ENCODE assay signal across 18 cellular contexts in genomic region chr9:108033976-108034964, GRCh38.
A peak's percentile ranks its signal among the peaks of the same experiment; 100 is the strongest.
DNase-seq lines count a peak whose midpoint lies in the region; ATAC-seq and TF ChIP-seq lines count a peak whose summit lies in the region.
"Had no signal": no experiment of that assay in that cellular context is flagged by ENCODE, and none has a peak within 500 bp of the region (broad histone marks: within the 10 kb centered on the region; RNA-seq: fewer than 3 reads in every experiment).

No MANE protein-coding gene starts in this region.

- TF ChIP-seq POLR2A in transverse colon (IDR thresholded peaks at IDR 0.05) = no peak

- H3K27me3 ChIP-seq in RWPE2 (ENCODE audit: insufficient read depth, poor library complexity, severe bottlenecking) (no peaks in the 10 kb centered on the region), transverse colon (no peaks in the 10 kb centered on the region)
- H3K27me3 ChIP-seq: BE2C, pancreas had no signal

- H3K27ac ChIP-seq in RWPE2 (ENCODE audit: poor library complexity, severe bottlenecking) (no peak overlapping the region), transverse colon (peak overlapping the region in 1 of 4 donors; percentile 12)
- H3K27ac ChIP-seq: dorsolateral prefrontal cortex, pancreas had no signal

- 74 to 75% methylated on average over 2 to 5 of the region's 5 CpGs for WGBS in transverse colon (ENCODE audit: low coverage in 1 of 2), 2 donors

- peak; percentile 66 for DNase-seq in AG09319 (ENCODE audit: extremely low read depth, low read depth)
- no peak for DNase-seq in RWPE2 (ENCODE audit: low spot score)
- DNase-seq in foreskin fibroblast = peak; percentile 85 to 93
- peak in 29 of 56 donors; percentile 1 to 70 (median 23) for DNase-seq in nucleus accumbens (lab: John Stamatoyannopoulos, UW)
- DNase-seq in transverse colon = no peak
- DNase-seq in T-helper 2 cell = no peak
- no peak for DNase-seq in DMS 273 treated with DMSO at 0.1 percent for 48 hours (lab: John Stamatoyannopoulos, UW)
- DNase-seq: activated CD4-positive, alpha-beta T cell treated with anti-CD3 and anti-CD28 coated beads for 1 hour; activated T-cell treated with anti-CD3 and anti-CD28 coated beads, Interleukin-2, amount 50 U/mL, for 24 hours; BE2C; DND-41; glutamatergic neuron; MV-4-11; NCI-H2171 treated with DMSO at 0.1 percent for 48 hours; pancreas; SW 1271 had no signal

- TF ChIP-seq CTCF in AG09319 (IDR thresholded peaks at IDR 0.05; ENCODE audit: low read depth, low read length) = no peak
- no peak for TF ChIP-seq CTCF in RWPE2 (IDR thresholded peaks at IDR 0.05; ENCODE audit: poor library complexity, severe bottlenecking)
- no peak for TF ChIP-seq CTCF in foreskin fibroblast (IDR thresholded peaks at IDR 0.05; ENCODE audit: low read depth, low read length)
- TF ChIP-seq CTCF in transverse colon (IDR thresholded peaks at IDR 0.05) = no peak

- in situ Hi-C loops in transverse colon (cut with MboI; ENCODE audit: low pct_ligation_motif_present in 1 of 4, low pct_unique_long_range_greater_than_20kb in 1 of 4, low sequenced_read_pairs in 3 of 4) = no loop called here

- H3K4me1 ChIP-seq in RWPE2 (ENCODE audit: insufficient read depth, poor library complexity, severe bottlenecking) (peaks cover 7% of the 10 kb centered on the region), transverse colon (no peaks in the 10 kb centered on the region)
- H3K4me1 ChIP-seq: BE2C, pancreas had no signal

- H3K36me3 ChIP-seq in RWPE2 (ENCODE audit: low read depth) (no peaks in the 10 kb centered on the region), transverse colon (no peaks in the 10 kb centered on the region)
- H3K36me3 ChIP-seq: BE2C, pancreas had no signal

- H3K4me3 ChIP-seq in RWPE2 (ENCODE audit: severe bottlenecking) (no peak overlapping the region), foreskin fibroblast (ENCODE audit: low read depth in 1 of 2, low read length in 2 of 2) (no peak overlapping the region), transverse colon (no peak overlapping the region)
- H3K4me3 ChIP-seq: dorsolateral prefrontal cortex, pancreas had no signal

- ATAC-seq in RWPE2 (ENCODE audit: low read depth) = peak; percentile 50; the same call in 1 of the 3 replicates
- no peak for ATAC-seq in GM19452 (IDR thresholded peaks at IDR 0.05; ENCODE audit: unreplicated experiment)

- TF ChIP-seq EP300 in transverse colon (IDR thresholded peaks at IDR 0.05; ENCODE audit: low read depth) = no peak

- H3K9me3 ChIP-seq in RWPE2 (ENCODE audit: severe bottlenecking) (no peaks in the 10 kb centered on the region), transverse colon (no peaks in the 10 kb centered on the region)
- H3K9me3 ChIP-seq: BE2C, pancreas had no signal

- intact Hi-C loops in transverse colon (cut with DNase I; ENCODE audit: low total_unique reads) = no loop called here

Comparison
In these comparisons a context has a peak if more than half of its experiments do, and no peak if none do; other contexts are left out.
1. DNase-seq: peak in AG09319 (single experiment), foreskin fibroblast (2 of 2) and nucleus accumbens (29 of 56); none in RWPE2 (single experiment), transverse colon (single experiment), T-helper 2 cell (0 of 5) and DMS 273 treated with DMSO at 0.1 percent for 48 hours (single experiment).